In the genomic region with DNA sequence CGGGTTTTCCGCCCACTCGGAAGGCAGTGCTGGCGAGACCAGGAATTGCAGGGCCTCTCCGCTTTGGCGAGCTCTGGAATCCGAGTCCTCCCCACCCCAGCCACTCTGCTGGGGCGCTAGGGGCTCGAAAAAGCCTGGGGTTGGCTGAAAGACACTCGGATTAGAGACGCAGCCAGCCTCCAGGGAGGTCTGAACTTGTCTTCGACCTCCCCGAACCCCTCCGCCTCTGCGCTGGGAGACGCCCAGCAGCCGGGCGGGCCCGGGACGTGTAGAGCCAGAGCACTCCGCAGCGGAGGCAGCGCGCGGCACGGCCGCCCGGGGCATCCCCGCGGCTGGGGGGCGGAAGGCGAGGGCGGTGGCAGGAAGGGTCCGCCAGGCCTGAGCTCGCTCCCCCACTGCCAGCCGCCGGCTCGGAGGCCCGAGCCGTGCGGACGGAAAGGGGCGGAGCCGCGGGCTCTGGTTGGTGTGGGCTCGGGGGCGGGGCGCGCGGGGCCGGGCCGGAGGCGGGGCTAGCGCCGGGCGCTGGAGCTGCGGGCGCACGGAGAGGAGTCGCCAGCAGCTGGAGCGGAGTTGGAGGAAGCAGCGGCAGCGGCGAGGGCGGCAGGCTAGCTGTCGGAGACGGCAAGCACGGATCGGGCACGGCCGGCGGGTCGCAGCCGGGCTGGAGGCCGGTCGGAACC, we compare ENCODE assay signal across 8 cellular contexts. TPM values are rescaled to one million over a fixed set of nuclear protein-coding genes. Genes with fewer than 3 reads are reported as not detected.
DNase-seq lines count a peak whose midpoint lies in the region; ATAC-seq and TF ChIP-seq lines count a peak whose summit lies in the region.

TSS of gene PIK3R1 (plus strand) at position 549 of the 680 bp plus-strand sequence. CDS start 10,920 bp downstream, outside the sequence.

- no peaks in the 10 kb centered on the region for H3K36me3 ChIP-seq in HAP-1 (replicated peaks)

- peak; percentile 90 for ATAC-seq in stimulated activated naive CD8-positive, alpha-beta T cell treated with anti-CD3 and anti-CD28 coated beads, Interleukin-15, Interleukin-2, amounts not matched to agents 100 U/mL and 50 U/mL, for 24 hours

- peak within 1 kb of the TSS; percentile 89 to 95 (median 94) for H3K4me3 Mint-ChIP-seq in nephron

- peaks cover 10% of the 10 kb centered on the region for H3K36me3 Mint-ChIP-seq in nephron (ENCODE audit: low read depth)

- peak; percentile 95 for DNase-seq in GDM1 (lab: John Stamatoyannopoulos, UW)
- DNase-seq in HAP-1 (ENCODE audit: low spot score in 2 of 2): peak; percentile 89 to 95
- peak; percentile 92 for DNase-seq in M059J (ENCODE audit: low read depth)
- DNase-seq in activated T-helper 9 cell treated with anti-CD3 and anti-CD28 coated beads, Interleukin-2, amount 50 U/mL, for 16 hours (ENCODE audit: low read depth): peak; percentile 91
- DNase-seq in fibroblast of pulmonary artery (ENCODE audit: low read depth): peak; percentile 96
- DNase-seq in stimulated activated naive CD8-positive, alpha-beta T cell treated with anti-CD3 and anti-CD28 coated beads, Interleukin-15, Interleukin-2, amounts not matched to agents 100 U/mL and 50 U/mL, for 24 hours: peak; percentile 96

- H3K4me1 Mint-ChIP-seq in nephron: peaks cover 43% of the 10 kb centered on the region

- H3K4me3 ChIP-seq in HAP-1: peak within 1 kb of the TSS; percentile 85
- H3K4me3 ChIP-seq in fibroblast of pulmonary artery (replicated peaks; ENCODE audit: low read depth, low read length): peak within 1 kb of the TSS; percentile 89

- TF ChIP-seq POLR2A in Raji (IDR thresholded peaks at IDR 0.05; ENCODE audit: insufficient read depth, low read depth, low read length): peak; percentile 92

- in situ Hi-C loops in HAP-1 (cut with MboI; ENCODE audit: low sequenced_read_pairs): no loop called here

- TF ChIP-seq CTCF in fibroblast of pulmonary artery (IDR thresholded peaks at IDR 0.05; ENCODE audit: low read length, missing control alignments) (peak; percentile 30), nephron (IDR thresholded peaks at IDR 0.05; ENCODE audit: unreplicated experiment in 3 of 3) (peak; percentile 41 to 44 (median 41))

- peak within 1 kb of the TSS; percentile 94 to 97 (median 94) for H3K27ac Mint-ChIP-seq in nephron

- H3K27me3 ChIP-seq in HAP-1 (ENCODE audit: low read depth): no peaks in the 10 kb centered on the region

- H3K27me3 Mint-ChIP-seq in nephron (ENCODE audit: low read depth): no peaks in the 10 kb centered on the region

- H3K9me3 ChIP-seq in HAP-1: no peaks in the 10 kb centered on the region

- H3K9me3 Mint-ChIP-seq in nephron: peaks cover 18% of the 10 kb centered on the region

- H3K4me1 ChIP-seq in HAP-1: peaks cover 10% of the 10 kb centered on the region

RNA-seq across cellular contexts. Expression of gene PIK3R1, which starts in this region (rescaled TPM):
- total RNA-seq in M059J (2014; rRNA removed; shearing (Covaris generic)): 23.2 and 32.7 TPM in 2 replicates

Comparison
In these comparisons a context has a peak if more than half of its experiments do, and no peak if none do; other contexts are left out.
1. Peak in every context shown above with its lines: DNase-seq, ATAC-seq and H3K4me3 ChIP-seq.